ENCODE assay signal across 8 cellular contexts in the genomic region with DNA sequence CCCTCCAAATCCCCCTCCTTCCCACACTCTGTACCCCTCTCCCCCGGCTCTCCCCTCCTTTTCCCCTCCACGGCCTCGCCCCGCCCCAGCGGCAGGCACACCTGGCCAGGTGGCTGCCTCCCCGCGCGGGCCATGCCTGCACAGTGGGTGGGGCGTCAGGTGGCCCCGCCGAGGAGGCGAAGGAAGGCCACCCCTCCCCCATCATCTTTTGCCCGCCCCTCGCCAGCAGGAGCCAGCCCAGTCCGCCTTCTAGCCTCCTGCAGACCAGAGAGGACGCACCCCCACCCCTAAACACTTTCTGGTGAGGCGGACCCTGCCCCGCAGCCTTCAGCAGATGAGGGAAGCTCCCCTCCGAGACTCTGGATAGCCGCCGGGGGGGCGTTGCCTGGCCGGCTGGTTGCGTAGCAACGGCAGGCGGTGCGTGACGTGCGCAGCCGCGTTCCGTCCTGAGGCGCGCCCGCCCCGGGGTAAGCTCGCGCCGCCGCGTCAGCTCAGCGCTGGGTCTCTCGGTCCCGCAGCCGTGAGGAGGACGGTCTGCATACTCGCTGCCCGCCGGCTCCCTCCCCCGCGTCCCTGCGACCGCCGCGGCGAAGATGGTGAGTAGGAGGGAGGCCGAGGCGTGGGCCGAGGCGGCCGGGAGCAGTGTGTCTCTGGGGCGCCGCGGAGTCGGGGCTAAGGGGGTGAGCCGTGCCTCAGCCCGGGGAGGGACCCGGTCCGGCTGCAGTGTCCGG. TPM values are rescaled to one million over a fixed set of nuclear protein-coding genes. Genes with fewer than 3 reads are reported as not detected.
DNase-seq lines count a peak whose midpoint lies in the region; ATAC-seq and TF ChIP-seq lines count a peak whose summit lies in the region.

A gene (plus strand): TSS at position 460 of the 731 bp plus-strand sequence. CDS start 134 bp downstream, at position 594.

- H3K4me1 ChIP-seq in breast epithelium, result peaks cover 0 to 13% of the 10 kb centered on the region in 2 donors
- H3K4me1 ChIP-seq in skeletal muscle tissue (ENCODE audit: control insufficient read depth in 3 of 3, insufficient read depth in 3 of 3, low read length in 3 of 3), result peaks cover 11 to 29% (median 18%) of the 10 kb centered on the region in 3 donors

- CTCF ChIA-PET in AG04449 (lab: Yijun Ruan, JAX), result interaction anchor here (1.4 to 5.8 kb wide), 5 partner anchors 10 to 427 kb away, joined by 3 to 43 read pairs (median 10); no protein-coding TSS in a partner anchor

- peak; percentile 89 for TF ChIP-seq POLR2A in breast epithelium (IDR thresholded peaks at IDR 0.05)

- H3K27me3 ChIP-seq in WERI-Rb-1 (ENCODE audit: insufficient read depth, low read depth, severe bottlenecking) (no peaks in the 10 kb centered on the region), breast epithelium (no peaks in the 10 kb centered on the region), skeletal muscle tissue (ENCODE audit: control insufficient read depth in 3 of 3, insufficient read depth in 3 of 3, low read length in 3 of 3) (no peaks in the 10 kb centered on the region)

- DNase-seq in AG04449 (ENCODE audit: low read depth, low spot score) (peak; percentile 86), NCI-H2196 (lab: John Stamatoyannopoulos, UW; ENCODE audit: unreplicated experiment) (peak; percentile 95), WERI-Rb-1 (peak; percentile 94), breast epithelium (ENCODE audit: low spot score in 2 of 2) (peak; percentile 93 to 94)

- peaks cover 4% of the 10 kb centered on the region for H3K36me3 ChIP-seq in WERI-Rb-1
- no peaks in the 10 kb centered on the region for H3K36me3 ChIP-seq in breast epithelium
- no peaks in the 10 kb centered on the region for H3K36me3 ChIP-seq in skeletal muscle tissue (ENCODE audit: control insufficient read depth in 3 of 3, insufficient read depth in 3 of 3, low read length in 3 of 3)

- ATAC-seq in GM18868 (IDR thresholded peaks at IDR 0.05; ENCODE audit: unreplicated experiment) (peak; percentile 92), HG03103 (IDR thresholded peaks at IDR 0.05; ENCODE audit: low read depth, unreplicated experiment) (peak; percentile 78)

- H3K4me3 ChIP-seq in AG04449 (ENCODE audit: low read depth, low read length) (peak within 1 kb of the TSS; percentile 82), WERI-Rb-1 (ENCODE audit: low read depth, low read length) (peak within 1 kb of the TSS; percentile 96), breast epithelium (peak within 1 kb of the TSS; percentile 88 to 100 (median 95)), iPS-18c (ENCODE audit: insufficient read depth, low read depth, low read length) (peak within 1 kb of the TSS; percentile 94), skeletal muscle tissue (ENCODE audit: low read length in 3 of 3) (peak within 1 kb of the TSS; percentile 83 to 97 (median 89))

- intact Hi-C loops in breast epithelium (cut with DNase I; ENCODE audit: low total_unique reads), result no loop called here

- POLR2A ChIA-PET in AG04449 (lab: Yijun Ruan, JAX), result interaction anchor here (0.6 to 3.2 kb wide), 20 partner anchors 10 to 398 kb away, joined by 3 to 26 read pairs (median 4); a partner anchor contains a TSS

- peak within 1 kb of the TSS; percentile 86 for H3K27ac ChIP-seq in WERI-Rb-1
- H3K27ac ChIP-seq in breast epithelium, result peak within 1 kb of the TSS; percentile 100
- H3K27ac ChIP-seq in skeletal muscle tissue (ENCODE audit: low read depth, low read length), result peak within 1 kb of the TSS; percentile 96

- TF ChIP-seq CTCF in AG04449 (IDR thresholded peaks at IDR 0.05; ENCODE audit: insufficient read depth, low read length, missing control alignments) (no peak), WERI-Rb-1 (IDR thresholded peaks at IDR 0.05; ENCODE audit: low read depth, low read length) (no peak), breast epithelium (IDR thresholded peaks at IDR 0.05) (no peak)

- peak within 1 kb of the TSS; percentile 88 to 96 (median 90) for H3K9ac ChIP-seq in skeletal muscle tissue (ENCODE audit: low read depth in 1 of 3, low read length in 3 of 3)

- H3K9me3 ChIP-seq in WERI-Rb-1 (ENCODE audit: severe bottlenecking), result no peaks in the 10 kb centered on the region
- H3K9me3 ChIP-seq in breast epithelium, result no peaks in the 10 kb centered on the region
- no peaks in the 10 kb centered on the region for H3K9me3 ChIP-seq in iPS-18c (ENCODE audit: control insufficient read depth, insufficient read depth, low read length)
- no peaks in the 10 kb centered on the region for H3K9me3 ChIP-seq in skeletal muscle tissue (ENCODE audit: control insufficient read depth in 3 of 3, low read length in 3 of 3)

RNA-seq across cellular contexts. Expression of the gene that starts here (rescaled TPM):
- total RNA-seq in breast epithelium (100 to 1,000 TPM; 180 to 384 (median 272) TPM), skeletal muscle tissue (104 TPM)

Comparison
In these comparisons a context has a peak if more than half of its experiments do, and no peak if none do; other contexts are left out.
1. Peak in every context shown above with its lines: DNase-seq, ATAC-seq, H3K4me3 ChIP-seq and H3K27ac ChIP-seq.